In the genomic region with DNA sequence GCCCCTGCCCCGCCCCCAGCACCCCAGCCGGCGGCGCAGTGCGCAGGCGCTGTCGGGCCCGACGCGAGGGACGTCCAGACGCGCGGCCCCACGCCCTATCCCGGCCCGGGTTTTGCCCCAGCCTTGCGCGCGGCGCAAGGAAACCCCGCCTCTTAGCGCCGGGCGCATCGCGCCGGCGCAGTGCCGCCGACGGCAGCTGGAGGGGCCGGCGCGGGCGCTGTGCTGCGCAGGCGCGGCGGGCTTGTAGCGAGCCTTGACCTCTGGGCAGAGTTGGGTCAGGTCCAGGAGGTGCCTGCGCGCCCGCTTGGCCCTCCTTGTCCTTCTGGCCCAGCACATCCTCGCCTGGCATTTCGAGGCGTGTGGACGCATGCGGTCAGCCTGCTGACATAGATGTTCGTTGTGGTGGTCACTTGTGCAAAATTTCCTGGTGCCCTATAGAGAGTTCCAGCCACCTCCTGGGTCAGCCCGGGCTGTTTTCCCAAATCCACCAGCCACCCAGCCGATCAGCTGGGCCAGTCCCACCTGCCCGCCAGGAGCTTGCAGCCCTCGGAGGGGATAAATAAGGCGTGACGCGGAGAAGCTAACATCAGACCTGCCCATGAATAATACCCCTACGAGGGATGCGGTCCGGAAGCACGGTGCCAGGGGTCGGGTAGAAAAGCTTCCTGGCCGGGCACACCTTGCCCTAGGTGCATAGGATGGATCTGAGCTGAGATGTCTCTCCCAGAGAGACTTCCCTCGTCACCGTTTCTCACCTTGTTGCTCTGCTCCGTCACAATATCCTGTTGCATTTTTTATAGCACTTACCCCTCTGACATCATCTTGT, we compare ENCODE assay signal across 1 cellular context.
TF ChIP-seq lines count a peak whose summit lies in the region.

No MANE protein-coding gene starts in this region.

TF ChIP-seq in HepG2, 621 proteins besides CTCF, POLR2A, EP300 and RAD21 (continued from another document and continues in another):
- TF ChIP-seq ZKSCAN5 (CRISPR knock-in tag; IDR thresholded peaks at IDR 0.05) (no peak), AGO1 (IDR thresholded peaks at IDR 0.05; ENCODE audit: low read depth, low read length, poor library complexity, severe bottlenecking) (peak; percentile 6), SMC3 (IDR thresholded peaks at IDR 0.05; ENCODE audit: low read length) (no peak), FOXC1 (CRISPR knock-in tag; IDR thresholded peaks at IDR 0.05; ENCODE audit: borderline replicate concordance) (no peak), ZNF326 (CRISPR knock-in tag; IDR thresholded peaks at IDR 0.05; ENCODE audit: borderline replicate concordance) (no peak), ZNF616 (CRISPR knock-in tag; IDR thresholded peaks at IDR 0.05; ENCODE audit: low read depth) (no peak), HDAC2 (CRISPR knock-in tag; IDR thresholded peaks at IDR 0.05) (no peak), SAP130 (CRISPR knock-in tag; IDR thresholded peaks at IDR 0.05; ENCODE audit: low read depth) (no peak), HCFC1 (IDR thresholded peaks at IDR 0.05; ENCODE audit: low read depth, low read length) (no peak), ZFP36L1 (CRISPR knock-in tag; IDR thresholded peaks at IDR 0.05) (no peak), RBM22 (optimal IDR thresholded peaks at IDR 0.05; ENCODE audit: low read length) (no peak), TARDBP (CRISPR knock-in tag; IDR thresholded peaks at IDR 0.05) (no peak), HNRNPLL (IDR thresholded peaks at IDR 0.05; ENCODE audit: low read depth, low read length, poor library complexity, severe bottlenecking) (no peak), TCF12 (IDR thresholded peaks at IDR 0.05) (no peak), TCF12 (CRISPR knock-in tag; IDR thresholded peaks at IDR 0.05) (no peak), HNF4A (CRISPR knock-in tag; IDR thresholded peaks at IDR 0.05) (no peak), SP1 (IDR thresholded peaks at IDR 0.05) (no peak), SP1 (CRISPR knock-in tag; IDR thresholded peaks at IDR 0.05) (peak; percentile 19; the same call in 1 of the 2 replicates), SNAPC2 (CRISPR knock-in tag; IDR thresholded peaks at IDR 0.05) (no peak), KMT2A (CRISPR knock-in tag; IDR thresholded peaks at IDR 0.05) (no peak), ZNF550 (CRISPR knock-in tag; IDR thresholded peaks at IDR 0.05; ENCODE audit: borderline replicate concordance) (no peak), ZNF441 (CRISPR knock-in tag; IDR thresholded peaks at IDR 0.05; ENCODE audit: borderline replicate concordance) (no peak)
- TF ChIP-seq, protein P1, sequence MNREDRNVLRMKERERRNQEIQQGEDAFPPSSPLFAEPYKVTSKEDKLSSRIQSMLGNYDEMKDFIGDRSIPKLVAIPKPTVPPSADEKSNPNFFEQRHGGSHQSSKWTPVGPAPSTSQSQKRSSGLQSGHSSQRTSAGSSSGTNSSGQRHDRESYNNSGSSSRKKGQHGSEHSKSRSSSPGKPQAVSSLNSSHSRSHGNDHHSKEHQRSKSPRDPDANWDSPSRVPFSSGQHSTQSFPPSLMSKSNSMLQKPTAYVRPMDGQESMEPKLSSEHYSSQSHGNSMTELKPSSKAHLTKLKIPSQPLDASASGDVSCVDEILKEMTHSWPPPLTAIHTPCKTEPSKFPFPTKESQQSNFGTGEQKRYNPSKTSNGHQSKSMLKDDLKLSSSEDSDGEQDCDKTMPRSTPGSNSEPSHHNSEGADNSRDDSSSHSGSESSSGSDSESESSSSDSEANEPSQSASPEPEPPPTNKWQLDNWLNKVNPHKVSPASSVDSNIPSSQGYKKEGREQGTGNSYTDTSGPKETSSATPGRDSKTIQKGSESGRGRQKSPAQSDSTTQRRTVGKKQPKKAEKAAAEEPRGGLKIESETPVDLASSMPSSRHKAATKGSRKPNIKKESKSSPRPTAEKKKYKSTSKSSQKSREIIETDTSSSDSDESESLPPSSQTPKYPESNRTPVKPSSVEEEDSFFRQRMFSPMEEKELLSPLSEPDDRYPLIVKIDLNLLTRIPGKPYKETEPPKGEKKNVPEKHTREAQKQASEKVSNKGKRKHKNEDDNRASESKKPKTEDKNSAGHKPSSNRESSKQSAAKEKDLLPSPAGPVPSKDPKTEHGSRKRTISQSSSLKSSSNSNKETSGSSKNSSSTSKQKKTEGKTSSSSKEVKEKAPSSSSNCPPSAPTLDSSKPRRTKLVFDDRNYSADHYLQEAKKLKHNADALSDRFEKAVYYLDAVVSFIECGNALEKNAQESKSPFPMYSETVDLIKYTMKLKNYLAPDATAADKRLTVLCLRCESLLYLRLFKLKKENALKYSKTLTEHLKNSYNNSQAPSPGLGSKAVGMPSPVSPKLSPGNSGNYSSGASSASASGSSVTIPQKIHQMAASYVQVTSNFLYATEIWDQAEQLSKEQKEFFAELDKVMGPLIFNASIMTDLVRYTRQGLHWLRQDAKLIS (CRISPR knock-in tag; IDR thresholded peaks at IDR 0.05): no peak
- TF ChIP-seq, protein P2, sequence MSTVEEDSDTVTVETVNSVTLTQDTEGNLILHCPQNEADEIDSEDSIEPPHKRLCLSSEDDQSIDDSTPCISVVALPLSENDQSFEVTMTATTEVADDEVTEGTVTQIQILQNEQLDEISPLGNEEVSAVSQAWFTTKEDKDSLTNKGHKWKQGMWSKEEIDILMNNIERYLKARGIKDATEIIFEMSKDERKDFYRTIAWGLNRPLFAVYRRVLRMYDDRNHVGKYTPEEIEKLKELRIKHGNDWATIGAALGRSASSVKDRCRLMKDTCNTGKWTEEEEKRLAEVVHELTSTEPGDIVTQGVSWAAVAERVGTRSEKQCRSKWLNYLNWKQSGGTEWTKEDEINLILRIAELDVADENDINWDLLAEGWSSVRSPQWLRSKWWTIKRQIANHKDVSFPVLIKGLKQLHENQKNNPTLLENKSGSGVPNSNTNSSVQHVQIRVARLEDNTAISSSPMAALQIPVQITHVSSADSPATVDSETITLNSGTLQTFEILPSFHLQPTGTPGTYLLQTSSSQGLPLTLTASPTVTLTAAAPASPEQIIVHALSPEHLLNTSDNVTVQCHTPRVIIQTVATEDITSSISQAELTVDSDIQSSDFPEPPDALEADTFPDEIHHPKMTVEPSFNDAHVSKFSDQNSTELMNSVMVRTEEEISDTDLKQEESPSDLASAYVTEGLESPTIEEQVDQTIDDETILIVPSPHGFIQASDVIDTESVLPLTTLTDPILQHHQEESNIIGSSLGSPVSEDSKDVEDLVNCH (CRISPR knock-in tag; IDR thresholded peaks at IDR 0.05): no peak
- TF ChIP-seq, protein P3, sequence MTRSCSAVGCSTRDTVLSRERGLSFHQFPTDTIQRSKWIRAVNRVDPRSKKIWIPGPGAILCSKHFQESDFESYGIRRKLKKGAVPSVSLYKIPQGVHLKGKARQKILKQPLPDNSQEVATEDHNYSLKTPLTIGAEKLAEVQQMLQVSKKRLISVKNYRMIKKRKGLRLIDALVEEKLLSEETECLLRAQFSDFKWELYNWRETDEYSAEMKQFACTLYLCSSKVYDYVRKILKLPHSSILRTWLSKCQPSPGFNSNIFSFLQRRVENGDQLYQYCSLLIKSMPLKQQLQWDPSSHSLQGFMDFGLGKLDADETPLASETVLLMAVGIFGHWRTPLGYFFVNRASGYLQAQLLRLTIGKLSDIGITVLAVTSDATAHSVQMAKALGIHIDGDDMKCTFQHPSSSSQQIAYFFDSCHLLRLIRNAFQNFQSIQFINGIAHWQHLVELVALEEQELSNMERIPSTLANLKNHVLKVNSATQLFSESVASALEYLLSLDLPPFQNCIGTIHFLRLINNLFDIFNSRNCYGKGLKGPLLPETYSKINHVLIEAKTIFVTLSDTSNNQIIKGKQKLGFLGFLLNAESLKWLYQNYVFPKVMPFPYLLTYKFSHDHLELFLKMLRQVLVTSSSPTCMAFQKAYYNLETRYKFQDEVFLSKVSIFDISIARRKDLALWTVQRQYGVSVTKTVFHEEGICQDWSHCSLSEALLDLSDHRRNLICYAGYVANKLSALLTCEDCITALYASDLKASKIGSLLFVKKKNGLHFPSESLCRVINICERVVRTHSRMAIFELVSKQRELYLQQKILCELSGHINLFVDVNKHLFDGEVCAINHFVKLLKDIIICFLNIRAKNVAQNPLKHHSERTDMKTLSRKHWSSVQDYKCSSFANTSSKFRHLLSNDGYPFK (CRISPR knock-in tag; IDR thresholded peaks at IDR 0.05; ENCODE audit: borderline replicate concordance): no peak
- TF ChIP-seq, protein P4, sequence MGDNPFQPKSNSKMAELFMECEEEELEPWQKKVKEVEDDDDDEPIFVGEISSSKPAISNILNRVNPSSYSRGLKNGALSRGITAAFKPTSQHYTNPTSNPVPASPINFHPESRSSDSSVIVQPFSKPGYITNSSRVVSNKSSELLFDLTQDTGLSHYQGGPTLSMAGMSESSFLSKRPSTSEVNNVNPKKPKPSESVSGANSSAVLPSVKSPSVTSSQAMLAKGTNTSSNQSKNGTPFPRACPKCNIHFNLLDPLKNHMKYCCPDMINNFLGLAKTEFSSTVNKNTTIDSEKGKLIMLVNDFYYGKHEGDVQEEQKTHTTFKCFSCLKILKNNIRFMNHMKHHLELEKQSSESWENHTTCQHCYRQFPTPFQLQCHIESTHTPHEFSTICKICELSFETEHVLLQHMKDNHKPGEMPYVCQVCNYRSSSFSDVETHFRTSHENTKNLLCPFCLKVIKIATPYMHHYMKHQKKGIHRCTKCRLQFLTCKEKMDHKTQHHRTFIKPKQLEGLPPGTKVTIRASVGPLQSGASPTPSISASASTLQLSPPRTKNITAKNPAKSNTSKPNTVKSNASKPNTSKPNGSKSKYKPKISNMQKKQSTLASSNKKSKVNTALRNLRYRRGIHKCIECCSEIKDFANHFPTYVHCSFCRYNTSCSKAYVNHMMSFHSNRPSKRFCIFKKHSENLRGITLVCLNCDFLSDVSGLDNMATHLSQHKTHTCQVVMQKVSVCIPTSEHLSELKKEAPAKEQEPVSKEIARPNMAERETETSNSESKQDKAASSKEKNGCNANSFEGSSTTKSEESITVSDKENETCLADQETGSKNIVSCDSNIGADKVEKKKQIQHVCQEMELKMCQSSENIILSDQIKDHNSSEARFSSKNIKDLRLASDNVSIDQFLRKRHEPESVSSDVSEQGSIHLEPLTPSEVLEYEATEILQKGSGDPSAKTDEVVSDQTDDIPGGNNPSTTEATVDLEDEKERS (CRISPR knock-in tag; IDR thresholded peaks at IDR 0.05): no peak
- TF ChIP-seq, protein P5, sequence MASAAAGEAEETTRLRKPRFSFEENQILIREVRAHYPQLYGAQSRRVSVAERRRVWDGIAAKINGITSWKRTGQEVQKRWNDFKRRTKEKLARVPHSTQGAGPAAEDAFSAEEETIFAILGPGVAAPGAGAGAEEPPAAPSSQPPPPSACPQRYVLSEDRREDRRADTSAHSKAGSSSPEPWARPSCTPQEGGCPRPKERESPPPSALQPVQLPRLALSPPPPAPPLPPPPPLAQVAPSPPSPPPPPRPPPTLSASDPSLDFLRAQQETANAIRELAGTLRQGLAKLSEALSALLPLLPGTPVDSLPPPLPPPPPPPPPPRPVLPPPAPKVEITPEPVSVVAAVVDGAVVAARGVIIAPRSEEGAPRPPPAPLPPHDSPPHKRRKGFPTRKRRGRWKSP (CRISPR knock-in tag; IDR thresholded peaks at IDR 0.05): peak; percentile 100
- TF ChIP-seq, protein P6, sequence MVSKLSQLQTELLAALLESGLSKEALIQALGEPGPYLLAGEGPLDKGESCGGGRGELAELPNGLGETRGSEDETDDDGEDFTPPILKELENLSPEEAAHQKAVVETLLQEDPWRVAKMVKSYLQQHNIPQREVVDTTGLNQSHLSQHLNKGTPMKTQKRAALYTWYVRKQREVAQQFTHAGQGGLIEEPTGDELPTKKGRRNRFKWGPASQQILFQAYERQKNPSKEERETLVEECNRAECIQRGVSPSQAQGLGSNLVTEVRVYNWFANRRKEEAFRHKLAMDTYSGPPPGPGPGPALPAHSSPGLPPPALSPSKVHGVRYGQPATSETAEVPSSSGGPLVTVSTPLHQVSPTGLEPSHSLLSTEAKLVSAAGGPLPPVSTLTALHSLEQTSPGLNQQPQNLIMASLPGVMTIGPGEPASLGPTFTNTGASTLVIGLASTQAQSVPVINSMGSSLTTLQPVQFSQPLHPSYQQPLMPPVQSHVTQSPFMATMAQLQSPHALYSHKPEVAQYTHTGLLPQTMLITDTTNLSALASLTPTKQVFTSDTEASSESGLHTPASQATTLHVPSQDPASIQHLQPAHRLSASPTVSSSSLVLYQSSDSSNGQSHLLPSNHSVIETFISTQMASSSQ (IDR thresholded peaks at IDR 0.05; ENCODE audit: low read depth): no peak
- TF ChIP-seq, protein P6 (CRISPR knock-in tag; IDR thresholded peaks at IDR 0.05; ENCODE audit: borderline replicate concordance): 0 out of 2 replicates have a peak, but pooled peaks have one; percentile 3
- TF ChIP-seq, protein P7, sequence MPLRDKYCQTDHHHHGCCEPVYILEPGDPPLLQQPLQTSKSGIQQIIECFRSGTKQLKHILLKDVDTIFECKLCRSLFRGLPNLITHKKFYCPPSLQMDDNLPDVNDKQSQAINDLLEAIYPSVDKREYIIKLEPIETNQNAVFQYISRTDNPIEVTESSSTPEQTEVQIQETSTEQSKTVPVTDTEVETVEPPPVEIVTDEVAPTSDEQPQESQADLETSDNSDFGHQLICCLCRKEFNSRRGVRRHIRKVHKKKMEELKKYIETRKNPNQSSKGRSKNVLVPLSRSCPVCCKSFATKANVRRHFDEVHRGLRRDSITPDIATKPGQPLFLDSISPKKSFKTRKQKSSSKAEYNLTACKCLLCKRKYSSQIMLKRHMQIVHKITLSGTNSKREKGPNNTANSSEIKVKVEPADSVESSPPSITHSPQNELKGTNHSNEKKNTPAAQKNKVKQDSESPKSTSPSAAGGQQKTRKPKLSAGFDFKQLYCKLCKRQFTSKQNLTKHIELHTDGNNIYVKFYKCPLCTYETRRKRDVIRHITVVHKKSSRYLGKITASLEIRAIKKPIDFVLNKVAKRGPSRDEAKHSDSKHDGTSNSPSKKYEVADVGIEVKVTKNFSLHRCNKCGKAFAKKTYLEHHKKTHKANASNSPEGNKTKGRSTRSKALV (CRISPR knock-in tag; IDR thresholded peaks at IDR 0.05): no peak
- TF ChIP-seq, protein P8, sequence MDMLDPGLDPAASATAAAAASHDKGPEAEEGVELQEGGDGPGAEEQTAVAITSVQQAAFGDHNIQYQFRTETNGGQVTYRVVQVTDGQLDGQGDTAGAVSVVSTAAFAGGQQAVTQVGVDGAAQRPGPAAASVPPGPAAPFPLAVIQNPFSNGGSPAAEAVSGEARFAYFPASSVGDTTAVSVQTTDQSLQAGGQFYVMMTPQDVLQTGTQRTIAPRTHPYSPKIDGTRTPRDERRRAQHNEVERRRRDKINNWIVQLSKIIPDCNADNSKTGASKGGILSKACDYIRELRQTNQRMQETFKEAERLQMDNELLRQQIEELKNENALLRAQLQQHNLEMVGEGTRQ (IDR thresholded peaks at IDR 0.05; ENCODE audit: low read depth, low read length): no peak
- TF ChIP-seq, protein P8 (CRISPR knock-in tag; IDR thresholded peaks at IDR 0.05; ENCODE audit: borderline replicate concordance): no peak
